In genomic region chr13:19179916-19180315, GRCh38 we compare ENCODE assay signal across 16 cellular contexts. TPM values are rescaled to one million over a fixed set of nuclear protein-coding genes. Genes with fewer than 3 reads are reported as not detected.
DNase-seq lines count a peak whose midpoint lies in the region; ATAC-seq and TF ChIP-seq lines count a peak whose summit lies in the region.
"Had no signal": no experiment of that assay in that cellular context is flagged by ENCODE, and none has a peak within 500 bp of the region (broad histone marks: within the 10 kb centered on the region; RNA-seq: fewer than 3 reads in every experiment).

No MANE protein-coding gene starts in this region.

- ATAC-seq in sciatic nerve (no peak), gastroesophageal sphincter (no peak)

- 75 to 76% methylated on average over 5 to 6 of the region's 7 CpGs for WGBS in gastroesophageal sphincter (ENCODE audit: low coverage in 1 of 2), 2 donors

- H3K9me3 ChIP-seq in gastroesophageal sphincter = no peaks in the 10 kb centered on the region
- H3K9me3 ChIP-seq: Caco-2 had no signal

- no peak overlapping the region for H3K4me3 ChIP-seq in gastroesophageal sphincter
- H3K4me3 ChIP-seq: BLaER1 had no signal

- no peaks in the 10 kb centered on the region for H3K27me3 ChIP-seq in gastroesophageal sphincter
- H3K27me3 ChIP-seq: BLaER1 had no signal

- CTCF ChIA-PET in GM10248 (lab: Yijun Ruan, JAX) = no interaction called here

- H3K36me3 ChIP-seq in gastroesophageal sphincter = no peaks in the 10 kb centered on the region
- H3K36me3 ChIP-seq: BLaER1 had no signal

- H3K27ac ChIP-seq in gastroesophageal sphincter = no peak overlapping the region
- H3K27ac ChIP-seq: BLaER1 had no signal

- H3K4me1 ChIP-seq in gastroesophageal sphincter = no peaks in the 10 kb centered on the region
- H3K4me1 ChIP-seq: BLaER1, Caco-2 had no signal

- TF ChIP-seq CTCF in GM10248 (IDR thresholded peaks at IDR 0.05; ENCODE audit: control extremely low read depth, extremely low read depth, low read depth, missing control alignments) = no peak
- TF ChIP-seq CTCF in gastroesophageal sphincter (IDR thresholded peaks at IDR 0.05) = no peak

- POLR2A ChIA-PET in GM10248 (lab: Yijun Ruan, JAX) = no interaction called here

- peak; percentile 5 for DNase-seq in GM10248 (ENCODE audit: extremely low spot score)
- peak; percentile 6 for DNase-seq in islet precursor cell
- peak; percentile 13 for DNase-seq in sciatic nerve (ENCODE audit: low spot score)
- DNase-seq in ureter (ENCODE audit: low spot score) = peak; percentile 28
- no peak for DNase-seq in NCI-H510A treated with DMSO at 0.1 percent for 48 hours (lab: John Stamatoyannopoulos, UW)
- DNase-seq in NCI-H2029 (lab: John Stamatoyannopoulos, UW) = no peak
- DNase-seq: 8988T; AML-193; Caco-2; CD8-positive, alpha-beta memory T cell; DND-41; GDM1; GOT3; H9 had no signal

- no peak for TF ChIP-seq POLR2A in gastroesophageal sphincter (IDR thresholded peaks at IDR 0.05)

- intact Hi-C loops in sciatic nerve (cut with DNase I) = no loop called here

- TF ChIP-seq EP300 in gastroesophageal sphincter (IDR thresholded peaks at IDR 0.05) = no peak

RNA-seq across cellular contexts. Expression of gene TUBA3C, which starts 1.7 kb away (rescaled TPM):
- total RNA-seq in sciatic nerve = not detected
- not detected for total RNA-seq in ureter
- total RNA-seq in gastroesophageal sphincter = not detected
- total RNA-seq: Caco-2; CD8-positive, alpha-beta memory T cell; H9 had no signal

Comparison
In these comparisons a context has a peak if more than half of its experiments do, and no peak if none do; other contexts are left out.
1. DNase-seq: peak in GM10248 (single experiment), islet precursor cell (single experiment), sciatic nerve (single experiment) and ureter (single experiment); none in NCI-H510A treated with DMSO at 0.1 percent for 48 hours (single experiment) and NCI-H2029 (single experiment).